In the genomic region with DNA sequence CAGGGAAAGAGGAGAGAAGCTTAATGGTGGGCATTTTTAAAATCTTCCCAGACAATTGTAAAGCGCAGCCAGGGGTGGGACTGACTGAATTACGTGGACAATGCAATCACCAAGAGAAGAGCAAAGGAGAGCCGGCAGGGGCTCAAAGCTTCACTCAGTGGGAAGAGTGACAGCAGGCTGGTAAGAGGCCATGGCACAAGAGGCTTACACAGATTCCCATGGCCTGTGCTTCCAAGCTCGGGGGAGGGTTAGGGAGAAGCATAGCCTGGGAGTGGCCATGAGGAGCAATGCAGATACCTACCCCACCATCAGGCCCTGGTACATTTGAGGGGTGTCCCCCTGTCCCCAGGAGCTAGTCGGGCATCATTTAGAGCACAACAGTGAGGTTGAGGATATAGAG, we compare ENCODE assay signal across 20 cellular contexts. TPM values are rescaled to one million over a fixed set of nuclear protein-coding genes. Genes with fewer than 3 reads are reported as not detected.
"Had no signal": no experiment of that assay in that cellular context is flagged by ENCODE, and none has a peak within 500 bp of the region (broad histone marks: within the 10 kb centered on the region; RNA-seq: fewer than 3 reads in every experiment).

No MANE protein-coding gene starts in this region.

- H3K4me1 ChIP-seq: left lung, parathyroid adenoma, prostate gland, sigmoid colon, vagina had no signal

- H3K9ac ChIP-seq: parathyroid adenoma had no signal

- H3K27me3 ChIP-seq: dorsolateral prefrontal cortex, left lung, sigmoid colon, vagina had no signal

- H3K4me3 ChIP-seq: dorsolateral prefrontal cortex, left lung, lung, prostate gland, sigmoid colon, vagina had no signal

- H3K36me3 ChIP-seq: left lung, prostate gland, sigmoid colon, vagina had no signal

- H3K9me3 ChIP-seq: left lung, prostate gland, sigmoid colon, vagina had no signal

- H3K36me3 Mint-ChIP-seq: immature natural killer cell had no signal

- DNase-seq: cortex of kidney; dorsolateral prefrontal cortex; effector memory CD4-positive, alpha-beta T cell; immature natural killer cell; left lung; mesenchymal stem cell; midbrain; retina; sigmoid colon; small intestine; stimulated activated CD4-positive, alpha-beta T cell treated with anti-CD3 and anti-CD28 coated beads, Interleukin-12 subunit alpha, Interleukin-12 subunit beta, amount 100 ng/mL, for 4 hours; stimulated activated naive CD4-positive, alpha-beta T cell treated with Interleukin-2 at 50 U/mL for 16 hours; trophoblast cell had no signal

- H3K27me3 Mint-ChIP-seq: natural killer cell treated with Interleukin-12 subunit alpha and Interleukin-12 subunit beta and Interleukin-15 and Interleukin-18, amount 100 ng/mL, for 72 hours had no signal

- H3K27ac Mint-ChIP-seq: immature natural killer cell; natural killer cell treated with Interleukin-12 subunit alpha and Interleukin-12 subunit beta and Interleukin-15 and Interleukin-18, amount 100 ng/mL, for 72 hours had no signal

- H3K27ac ChIP-seq: dorsolateral prefrontal cortex, left lung, parathyroid adenoma, prostate gland, sigmoid colon, vagina had no signal

- ATAC-seq: esophagus mucosa; left lung; natural killer cell treated with Interleukin-12 subunit alpha and Interleukin-12 subunit beta and Interleukin-15 and Interleukin-18, amount 100 ng/mL, for 72 hours had no signal

- H3K4me1 Mint-ChIP-seq: immature natural killer cell had no signal

- H3K4me3 Mint-ChIP-seq: immature natural killer cell; natural killer cell treated with Interleukin-12 subunit alpha and Interleukin-12 subunit beta and Interleukin-15 and Interleukin-18, amount 100 ng/mL, for 72 hours had no signal

RNA-seq across cellular contexts. Expression of a gene that starts 27.1 kb away (rescaled TPM):
- total RNA-seq: frontal cortex; natural killer cell treated with Interleukin-12 subunit alpha and Interleukin-12 subunit beta and Interleukin-15 and Interleukin-18, amount 100 ng/mL, for 72 hours had no signal
